Comparison of ENCODE assay signal across 8 cellular contexts in genomic region chr19:53195265-53195879, GRCh38. TPM values are rescaled to one million over a fixed set of nuclear protein-coding genes. Genes with fewer than 3 reads are reported as not detected.
DNase-seq lines count a peak whose midpoint lies in the region; ATAC-seq and TF ChIP-seq lines count a peak whose summit lies in the region.

No MANE protein-coding gene starts in this region.

- H3K36me3 Mint-ChIP-seq in CD8-positive, alpha-beta T cell = peaks cover 51% of the 10 kb centered on the region
- H3K36me3 Mint-ChIP-seq in effector memory CD8-positive, alpha-beta T cell (ENCODE audit: insufficient read depth) = peaks cover 25% of the 10 kb centered on the region

- H3K4me1 Mint-ChIP-seq in CD8-positive, alpha-beta T cell (ENCODE audit: low read depth) = peaks cover 48% of the 10 kb centered on the region
- H3K4me1 Mint-ChIP-seq in effector memory CD8-positive, alpha-beta T cell (ENCODE audit: low read depth in 2 of 2) = peaks cover 24 to 26% of the 10 kb centered on the region in 2 donors

- H3K4me3 ChIP-seq in CD8-positive, alpha-beta T cell (ENCODE audit: low read depth, low read length) = no peak overlapping the region
- no peak overlapping the region for H3K4me3 ChIP-seq in mesendoderm (ENCODE audit: low read length)

- no peak overlapping the region for H2BK15ac ChIP-seq in mesendoderm (replicated peaks; ENCODE audit: low read depth)

- POLR2A ChIA-PET in CD8-positive, alpha-beta T cell (lab: Charles Lee) = no interaction called here

- H3K56ac ChIP-seq in mesendoderm (ENCODE audit: low read length) = no peak overlapping the region

- peaks cover 13% of the 10 kb centered on the region for H3K9me3 Mint-ChIP-seq in CD8-positive, alpha-beta T cell
- H3K9me3 Mint-ChIP-seq in effector memory CD8-positive, alpha-beta T cell = peaks cover 0 to 2% of the 10 kb centered on the region in 2 donors

- no peaks in the 10 kb centered on the region for H3K27me3 ChIP-seq in CD8-positive, alpha-beta T cell (ENCODE audit: insufficient read depth, low read length)
- no peaks in the 10 kb centered on the region for H3K27me3 ChIP-seq in mesendoderm (ENCODE audit: insufficient read depth, low read length, poor library complexity)

- H3K4me3 Mint-ChIP-seq in CD8-positive, alpha-beta T cell = peak overlapping the region; percentile 19
- H3K4me3 Mint-ChIP-seq in effector memory CD8-positive, alpha-beta T cell = peak overlapping the region in 1 of 2 donors; percentile 98

- no peak overlapping the region for H4K8ac ChIP-seq in mesendoderm (ENCODE audit: low read depth, low read length)

- H3K4ac ChIP-seq in mesendoderm (ENCODE audit: low read depth, low read length) = no peak overlapping the region

- H2AK5ac ChIP-seq in mesendoderm (ENCODE audit: low read length) = no peak overlapping the region

- no peak overlapping the region for H3K4me2 ChIP-seq in mesendoderm (ENCODE audit: low read length)

- H3K36me3 ChIP-seq in CD8-positive, alpha-beta T cell (ENCODE audit: insufficient read depth, low read length) = no peaks in the 10 kb centered on the region
- no peaks in the 10 kb centered on the region for H3K36me3 ChIP-seq in mesendoderm (ENCODE audit: control insufficient read depth, insufficient read depth, low read length)

- no peak overlapping the region for H3K27ac ChIP-seq in CD8-positive, alpha-beta T cell (ENCODE audit: low read depth, low read length)
- no peak overlapping the region for H3K27ac ChIP-seq in mesendoderm (ENCODE audit: low read depth, low read length)

- H2BK5ac ChIP-seq in mesendoderm (ENCODE audit: low read length) = no peak overlapping the region

- peak; percentile 90 for TF ChIP-seq CTCF in CD8-positive, alpha-beta T cell (IDR thresholded peaks at IDR 0.05)

- no peaks in the 10 kb centered on the region for H3K79me1 ChIP-seq in mesendoderm (ENCODE audit: low read length)

- intact Hi-C loops in CD8-positive, alpha-beta T cell (cut with DNase I, micrococcal nuclease) = loop anchor here (1.0 to 10.0 kb wide), 11 partner anchors 38 to 1491 kb away; partner anchors contain the start of genes MYADM (in 2 of the 2), ZNF765 (in 2 of the 2), ZNF816 (in 2 of the 2) and ZNF347 (in 1 of the 2)

- peak; percentile 48 to 79 (median 65) for DNase-seq in CD8-positive, alpha-beta T cell
- DNase-seq in HT1080 (ENCODE audit: low read depth) (peak; percentile 39), NOMO-1 (lab: John Stamatoyannopoulos, UW; ENCODE audit: unreplicated experiment in 2 of 2) (peak; percentile 37 to 72), mesendoderm (peak; percentile 92)
- DNase-seq in activated CD8-positive, alpha-beta memory T cell treated with anti-CD3 and anti-CD28 coated beads for 24 hours = peak; percentile 81
- DNase-seq in effector memory CD8-positive, alpha-beta T cell = peak; percentile 64 to 75 (median 68)
- peak; percentile 20 to 46 for DNase-seq in stimulated activated CD8-positive, alpha-beta memory T cell treated with anti-CD3 and anti-CD28 coated beads, Interleukin-4, amount 100 ng/mL, for 1 hour (ENCODE audit: low read depth in 2 of 2, low spot score in 1 of 2)

- H3K18ac ChIP-seq in mesendoderm (ENCODE audit: low read length) = no peak overlapping the region

- no peak overlapping the region for H4K5ac ChIP-seq in mesendoderm (ENCODE audit: low read length)

- no peak overlapping the region for H2BK120ac ChIP-seq in mesendoderm (ENCODE audit: low read depth, low read length)

- no peaks in the 10 kb centered on the region for H3K27me3 Mint-ChIP-seq in CD8-positive, alpha-beta T cell (ENCODE audit: low read depth)
- no peaks in the 10 kb centered on the region for H3K27me3 Mint-ChIP-seq in effector memory CD8-positive, alpha-beta T cell

- H3K9me3 ChIP-seq in CD8-positive, alpha-beta T cell (ENCODE audit: low read length) = peaks cover 13% of the 10 kb centered on the region

- H3K9ac ChIP-seq in mesendoderm (ENCODE audit: low read length) = no peak overlapping the region

- H3K23ac ChIP-seq in mesendoderm (ENCODE audit: low read length) = no peak overlapping the region

- peaks cover 16% of the 10 kb centered on the region for H3K4me1 ChIP-seq in CD8-positive, alpha-beta T cell (ENCODE audit: insufficient read depth, low read length)
- no peaks in the 10 kb centered on the region for H3K4me1 ChIP-seq in mesendoderm (ENCODE audit: control insufficient read depth, low read depth, low read length)

- no peaks in the 10 kb centered on the region for H3K79me2 ChIP-seq in mesendoderm (ENCODE audit: control insufficient read depth, insufficient read depth, low read length)

- H3K27ac Mint-ChIP-seq in CD8-positive, alpha-beta T cell = peak overlapping the region; percentile 24
- no peak overlapping the region for H3K27ac Mint-ChIP-seq in effector memory CD8-positive, alpha-beta T cell

- no CpG with 5 or more reads among the region's 3 CpGs for WGBS in mesendoderm (ENCODE audit: extremely low coverage, insufficient coverage, low lambda C conversion rate)

- peak; percentile 50 for ATAC-seq in CD8-positive, alpha-beta T cell
- peak; percentile 43 for ATAC-seq in effector memory CD8-positive, alpha-beta T cell (replicated peaks)
- ATAC-seq in GM21515 (IDR thresholded peaks at IDR 0.05; ENCODE audit: unreplicated experiment) = no peak

- CTCF ChIA-PET in CD8-positive, alpha-beta T cell (lab: Charles Lee) = interaction anchor here (0.7 to 2.4 kb wide), 22 partner anchors 9 to 693 kb away, joined by 3 to 23 read pairs (median 4); partner anchors contain the start of gene ZNF347

RNA-seq across cellular contexts. Expression of gene ZNF665, which starts 2.2 kb away (rescaled TPM):
- 1 to 10 TPM; 1.5 to 2.4 TPM for total RNA-seq in CD8-positive, alpha-beta T cell
- not detected in 2 replicates for total RNA-seq in HT1080 (2014; rRNA removed; shearing (Covaris generic))
- polyA plus RNA-seq in HT1080 (2015; cell fraction: cytosol; rRNA removed) = not detected in 2 replicates
- polyA plus RNA-seq in HT1080 (2015; cell fraction: nucleus; rRNA removed) = not detected in 2 replicates
- 1.7 TPM for polyA plus RNA-seq in mesendoderm (2013, experiment 1 of 2)
- 1.7 TPM for polyA plus RNA-seq in mesendoderm (2013, experiment 2 of 2)

RNA-seq across cellular contexts. Expression of gene ZNF347, which starts 36.5 kb away (rescaled TPM):
- 1 to 10 TPM; 3.0 to 3.3 TPM for total RNA-seq in CD8-positive, alpha-beta T cell
- total RNA-seq in HT1080 (2014; rRNA removed; shearing (Covaris generic)) = 0.31 TPM in 1 of 2 replicates, not detected in the other
- not detected in 2 replicates for polyA plus RNA-seq in HT1080 (2015; cell fraction: cytosol; rRNA removed)
- polyA plus RNA-seq in HT1080 (2015; cell fraction: nucleus; rRNA removed) = not detected in 2 replicates
- polyA plus RNA-seq in mesendoderm (2013, experiment 1 of 2) = 5.7 TPM
- 6.0 TPM for polyA plus RNA-seq in mesendoderm (2013, experiment 2 of 2)

RNA-seq across cellular contexts. Expression of gene ZNF677, which starts 59.3 kb away (rescaled TPM):
- total RNA-seq in CD8-positive, alpha-beta T cell = 1 to 10 TPM; 7.8 to 8.3 TPM
- total RNA-seq in HT1080 (2014; rRNA removed; shearing (Covaris generic)) = not detected in 2 replicates
- polyA plus RNA-seq in HT1080 (2015; cell fraction: cytosol; rRNA removed) = not detected in 2 replicates
- not detected in 2 replicates for polyA plus RNA-seq in HT1080 (2015; cell fraction: nucleus; rRNA removed)
- polyA plus RNA-seq in mesendoderm (2013, experiment 1 of 2) = 29.6 TPM
- polyA plus RNA-seq in mesendoderm (2013, experiment 2 of 2) = 29.8 TPM

Comparison
In these comparisons a context has a peak if more than half of its experiments do, and no peak if none do; other contexts are left out.
1. DNase-seq: peak in every context shown above with its lines; median percentile 92 in mesendoderm; 81 in activated CD8-positive, alpha-beta memory T cell treated with anti-CD3 and anti-CD28 coated beads for 24 hours; 68 in effector memory CD8-positive, alpha-beta T cell; 65 in CD8-positive, alpha-beta T cell; 54 in NOMO-1; 39 in HT1080; 33 in stimulated activated CD8-positive, alpha-beta memory T cell treated with anti-CD3 and anti-CD28 coated beads, Interleukin-4, amount 100 ng/mL, for 1 hour.